Comparison of ENCODE assay signal across 15 cellular contexts in the genomic region with DNA sequence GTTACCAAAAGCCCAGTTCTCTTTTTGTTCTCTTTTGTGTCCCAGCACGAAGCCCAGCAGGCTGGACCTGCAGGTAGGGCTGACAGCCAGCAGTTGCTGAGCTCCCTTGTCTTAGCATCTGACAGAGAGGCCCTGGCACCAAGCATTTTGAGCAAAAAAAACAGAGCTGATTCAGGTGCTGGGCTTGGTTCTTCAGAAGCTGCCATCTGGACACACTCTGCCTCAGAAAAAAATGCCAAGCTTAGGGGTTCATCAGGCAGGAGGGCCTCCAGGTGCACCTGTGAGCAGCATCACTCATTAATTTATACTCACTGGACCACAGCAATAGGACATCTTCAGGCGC.
DNase-seq lines count a peak whose midpoint lies in the region; ATAC-seq and TF ChIP-seq lines count a peak whose summit lies in the region.
"Had no signal": no experiment of that assay in that cellular context is flagged by ENCODE, and none has a peak within 500 bp of the region (broad histone marks: within the 10 kb centered on the region; RNA-seq: fewer than 3 reads in every experiment).

No MANE protein-coding gene starts in this region.

- no peak overlapping the region for H3K56ac ChIP-seq in H9 (ENCODE audit: insufficient read length, low read depth, low read length)

- no peak overlapping the region for H4K5ac ChIP-seq in H9 (ENCODE audit: insufficient read length, low read depth, low read length)

- H3K27me3 Mint-ChIP-seq in H9 (ENCODE audit: low read depth): no peaks in the 10 kb centered on the region
- H3K27me3 Mint-ChIP-seq: T-helper 17 cell had no signal

- H3K9me3 Mint-ChIP-seq in H9: peaks cover 3% of the 10 kb centered on the region in 2 experiments; a peak in 3 of 5 replicates

- no peak overlapping the region for H2BK120ac ChIP-seq in H9 (ENCODE audit: low read depth, low read length, poor library complexity, severe bottlenecking)

- TF ChIP-seq CTCF in H9 (conservative IDR thresholded peaks at IDR 0.05) (no peak), spleen (IDR thresholded peaks at IDR 0.05 in 8 of 11, conservative IDR thresholded peaks at IDR 0.05 in 3 of 11) (no peak)

- no peak overlapping the region for H2AK5ac ChIP-seq in H9 (ENCODE audit: insufficient read length, low read length)

- H3K4me3 Mint-ChIP-seq in H9: no peak overlapping the region
- H3K4me3 Mint-ChIP-seq: CD8-positive, alpha-beta T cell; T-helper 17 cell had no signal

- H3K9me3 ChIP-seq in H9 (ENCODE audit: control insufficient read depth, low read depth, low read length) (no peaks in the 10 kb centered on the region), spleen (peaks cover 0 to 5% (median 0%) of the 10 kb centered on the region in 8 donors)

- H3K4me3 ChIP-seq in spleen: peak overlapping the region in 1 of 8 donors; percentile 6
- H3K4me3 ChIP-seq: GM23248, K562 had no signal

- no peaks in the 10 kb centered on the region for H3K23me2 ChIP-seq in H9 (ENCODE audit: insufficient read length, low read depth, low read length, poor library complexity, severe bottlenecking)

- no peak for TF ChIP-seq POLR2A in spleen (IDR thresholded peaks at IDR 0.05)

- H2BK12ac ChIP-seq in H9 (ENCODE audit: insufficient read length, low read depth, low read length): no peak overlapping the region

- H2BK5ac ChIP-seq in H9 (ENCODE audit: insufficient read length, low read length): no peak overlapping the region

- H3K27me3 ChIP-seq in H9 (ENCODE audit: insufficient read depth, low read length): no peaks in the 10 kb centered on the region; the same call in 1 of the 2 replicates
- no peaks in the 10 kb centered on the region for H3K27me3 ChIP-seq in spleen (replicated peaks in 1 of 7)

- no peak for DNase-seq in H9
- DNase-seq in NCI-H345 (lab: John Stamatoyannopoulos, UW): peak; percentile 61
- DNase-seq in cerebellar nuclear complex (lab: John Stamatoyannopoulos, UW): peak; percentile 56 to 89
- DNase-seq in pons (ENCODE audit: low spot score): peak; percentile 26
- no peak for DNase-seq in left cardiac atrium
- DNase-seq in spleen: no peak
- DNase-seq: CD8-positive, alpha-beta T cell; GM23248; NCI-H1092 treated with DMSO at 0.1 percent for 48 hours; NCI-H187 treated with DMSO at 0.1 percent for 48 hours; NCI-H524 treated with DMSO at 0.1 percent for 48 hours; SIG-M5; T-helper 17 cell had no signal

- no peak for ATAC-seq in GM21447 (IDR thresholded peaks at IDR 0.05; ENCODE audit: unreplicated experiment)
- no peak for ATAC-seq in left cardiac atrium
- ATAC-seq: CD8-positive, alpha-beta T cell; K562; T-helper 17 cell had no signal

- H3K4ac ChIP-seq in H9 (ENCODE audit: low read depth, low read length): no peak overlapping the region

- H3K79me2 ChIP-seq in H9 (ENCODE audit: insufficient read depth, low read length): no peaks in the 10 kb centered on the region

- H3K79me1 ChIP-seq in H9 (ENCODE audit: insufficient read depth, low read depth, low read length, poor library complexity, severe bottlenecking): no peaks in the 10 kb centered on the region

- no peak overlapping the region for H2BK20ac ChIP-seq in H9 (ENCODE audit: low read depth, low read length, poor library complexity, severe bottlenecking)

- H3K14ac ChIP-seq in H9 (ENCODE audit: insufficient read depth, low read length): peak overlapping the region; percentile 46; the same call in 1 of the 2 replicates

- no peak overlapping the region for H3K4me2 ChIP-seq in H9 (ENCODE audit: insufficient read depth, insufficient read length, low read length)

- no peak overlapping the region for H4K91ac ChIP-seq in H9 (ENCODE audit: insufficient read length, low read depth, low read length)

- H4K20me1 ChIP-seq in H9 (ENCODE audit: control insufficient read depth, insufficient read depth, insufficient read length): no peaks in the 10 kb centered on the region

- H3K36me3 ChIP-seq in spleen: no peaks in the 10 kb centered on the region

- H3K23ac ChIP-seq in H9 (ENCODE audit: insufficient read length, low read depth, low read length): no peak overlapping the region

- WGBS in H9 (ENCODE audit: extremely low coverage, insufficient read length, low lambda C conversion rate): no CpG with 5 or more reads among the region's 2 CpGs
- 40 to 68% (median 65%) methylated on average over 1 to 2 of the region's 2 CpGs for WGBS in spleen, 5 donors

- H3K18ac ChIP-seq in H9 (ENCODE audit: insufficient read length, low read depth, low read length): no peak overlapping the region

- no peak overlapping the region for H3K27ac Mint-ChIP-seq in H9
- H3K27ac Mint-ChIP-seq: CD8-positive, alpha-beta T cell; T-helper 17 cell had no signal

- H2AFZ ChIP-seq in H9 (ENCODE audit: low read length): no peak overlapping the region
- H2AFZ ChIP-seq: GM23248 had no signal

- H3T11ph ChIP-seq in H9 (ENCODE audit: low read length): no peak overlapping the region

- H3K4me1 ChIP-seq in H9 (ENCODE audit: insufficient read depth, low read length) (no peaks in the 10 kb centered on the region), spleen (peaks cover 0 to 6% (median 0%) of the 10 kb centered on the region in 6 donors)

- H3K36me3 Mint-ChIP-seq in H9 (ENCODE audit: insufficient read depth in 1 of 3, low read depth in 3 of 3): peaks cover 0 to 1% (median 0%) of the 10 kb centered on the region in 3 experiments; a peak in 2 of 7 replicates
- H3K36me3 Mint-ChIP-seq: CD8-positive, alpha-beta T cell had no signal

- H2BK15ac ChIP-seq in H9 (ENCODE audit: low read depth, low read length): no peak overlapping the region

- H3K27ac ChIP-seq in H9 (ENCODE audit: insufficient read length, low read depth, low read length) (no peak overlapping the region), spleen (no peak overlapping the region)
- H3K27ac ChIP-seq: GM23248 had no signal

- no peak overlapping the region for H3K9ac ChIP-seq in H9 (ENCODE audit: extremely low read depth, insufficient read length, low read length)
- H3K9ac ChIP-seq: GM23248 had no signal

- no peak overlapping the region for H4K8ac ChIP-seq in H9 (replicated peaks; ENCODE audit: insufficient read length, low read depth, low read length)

- intact Hi-C loops in left cardiac atrium (cut with DNase I): no loop called here
- intact Hi-C loops in spleen (cut with DNase I; ENCODE audit: low total_unique reads): no loop called here

- H3K4me1 Mint-ChIP-seq in H9: no peaks in the 10 kb centered on the region
- H3K4me1 Mint-ChIP-seq: T-helper 17 cell had no signal

Comparison
In these comparisons a context has a peak if more than half of its experiments do, and no peak if none do; other contexts are left out.
1. DNase-seq: peak in NCI-H345 (single experiment), cerebellar nuclear complex (2 of 2) and pons (single experiment); none in H9 (single experiment), left cardiac atrium (single experiment) and spleen (single experiment).